In genomic region chr6:158718431-158719126, GRCh38 we compare ENCODE assay signal across 8 cellular contexts.
A peak's percentile ranks its signal among the peaks of the same experiment; 100 is the strongest.
DNase-seq lines count a peak whose midpoint lies in the region; ATAC-seq and TF ChIP-seq lines count a peak whose summit lies in the region.

No MANE protein-coding gene starts in this region.

- ATAC-seq in T-helper 17 cell = no peak
- peak; percentile 45 to 67 for ATAC-seq in right cardiac atrium
- ATAC-seq in HG03175 (IDR thresholded peaks at IDR 0.05; ENCODE audit: unreplicated experiment) = no peak
- ATAC-seq in HG03045 (IDR thresholded peaks at IDR 0.05; ENCODE audit: unreplicated experiment) = no peak

- TF ChIP-seq POLR2A in stomach (IDR thresholded peaks at IDR 0.05) = no peak

- H3K36me3 Mint-ChIP-seq in T-helper 17 cell (ENCODE audit: low read depth) = peaks cover 5% of the 10 kb centered on the region

- H3K4me1 ChIP-seq in right cardiac atrium (ENCODE audit: control insufficient read depth, insufficient read depth, low read length) (no peaks in the 10 kb centered on the region), stomach (peaks cover 0 to 25% (median 3%) of the 10 kb centered on the region in 4 donors)

- TF ChIP-seq EP300 in stomach (IDR thresholded peaks at IDR 0.05) = no peak

- peaks cover 45% of the 10 kb centered on the region for H3K4me1 Mint-ChIP-seq in T-helper 17 cell

- H3K4me3 ChIP-seq in right cardiac atrium (ENCODE audit: low read length) = no peak overlapping the region
- no peak overlapping the region for H3K4me3 ChIP-seq in stomach

- DNase-seq in GM13976 (ENCODE audit: low spot score) (no peak), T-helper 17 cell (no peak), right cardiac atrium (peak in 1 of 3 donors; percentile 74), stomach (peak; percentile 48), SK-N-DZ (ENCODE audit: low spot score) (no peak)

- H3K9me3 ChIP-seq in T-helper 17 cell (ENCODE audit: control insufficient read depth, low read length, poor library complexity, severe bottlenecking) (no peaks in the 10 kb centered on the region), right cardiac atrium (ENCODE audit: control insufficient read depth, low read length) (no peaks in the 10 kb centered on the region), stomach (no peaks in the 10 kb centered on the region)

- H3K27me3 Mint-ChIP-seq in T-helper 17 cell = no peaks in the 10 kb centered on the region

- H3K27me3 ChIP-seq in right cardiac atrium (ENCODE audit: control insufficient read depth, insufficient read depth) = no peaks in the 10 kb centered on the region
- no peaks in the 10 kb centered on the region for H3K27me3 ChIP-seq in stomach

- peak overlapping the region; percentile 75 for H3K4me3 Mint-ChIP-seq in T-helper 17 cell

- H3K36me3 ChIP-seq in stomach = peaks cover 0 to 11% (median 3%) of the 10 kb centered on the region in 4 donors

- in situ Hi-C loops in GM13976 (cut with MboI; ENCODE audit: low sequenced_read_pairs, unreplicated experiment) = loop anchor here (25.0 kb wide), 1 partner anchor 394 kb away; no protein-coding TSS in a partner anchor

- peak overlapping the region; percentile 93 for H3K27ac Mint-ChIP-seq in T-helper 17 cell

- TF ChIP-seq CTCF in 22Rv1 (IDR thresholded peaks at IDR 0.05) = peak; percentile 88
- peak; percentile 49 for TF ChIP-seq CTCF in GM13976 (IDR thresholded peaks at IDR 0.05; ENCODE audit: borderline replicate concordance, control extremely low read depth, extremely low read depth, insufficient read depth, missing control alignments)
- TF ChIP-seq CTCF in stomach (IDR thresholded peaks at IDR 0.05) = peak in 5 of 7 experiments; percentile 16 to 45 (median 43)

- 56% methylated on average over 15 of the region's 15 CpGs for WGBS in right cardiac atrium
- 52 to 66% (median 60%) methylated on average over 15 of the region's 15 CpGs for WGBS in stomach, 5 donors

- H3K27ac ChIP-seq in 22Rv1 = no peak overlapping the region
- H3K27ac ChIP-seq in right cardiac atrium (ENCODE audit: low read length) = no peak overlapping the region
- peak overlapping the region in 4 of 5 donors; percentile 12 to 49 (median 30) for H3K27ac ChIP-seq in stomach

- intact Hi-C loops in right cardiac atrium (cut with DNase I) (loop anchor here in 1 of 4 donors (5.0 kb wide), 1 partner anchor 254 kb away; no protein-coding TSS in a partner anchor), stomach (cut with DNase I; ENCODE audit: low total_unique reads) (loop anchor here (10.0 kb wide), 1 partner anchor 56 kb away; no protein-coding TSS in a partner anchor)

Comparison
In these comparisons a context has a peak if more than half of its experiments do, and no peak if none do; other contexts are left out.
1. H3K27ac ChIP-seq: peak in stomach (4 of 5); none in 22Rv1 (single experiment) and right cardiac atrium (single experiment).
2. ATAC-seq: peak in right cardiac atrium (2 of 2); none in T-helper 17 cell (single experiment), HG03175 (single experiment) and HG03045 (single experiment).
3. Peak in every context shown above with its lines, with median percentiles within 50 percentile points of each other: CTCF ChIP-seq.